18 cellular contexts compared by ENCODE assay signal in the genomic region with DNA sequence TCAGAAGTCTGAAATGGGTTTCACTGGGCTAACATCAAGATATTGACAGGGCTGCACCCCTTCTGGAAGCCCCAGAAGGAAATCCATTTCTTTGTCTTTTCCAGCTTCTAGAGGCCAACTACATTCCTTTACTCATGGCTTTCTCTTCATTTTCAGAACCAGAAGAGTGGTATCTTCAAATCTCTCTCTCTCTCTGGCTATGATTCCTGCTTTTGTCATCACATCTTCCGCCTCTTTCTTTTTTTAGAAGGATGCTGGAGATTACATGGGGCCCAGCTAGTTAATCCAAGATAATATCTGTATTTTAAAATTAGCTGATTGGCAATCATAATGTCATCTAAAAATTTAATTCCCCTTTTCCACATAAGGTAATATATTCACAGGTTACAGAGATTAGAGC. TPM values are rescaled to one million over a fixed set of nuclear protein-coding genes. Genes with fewer than 3 reads are reported as not detected.
DNase-seq lines count a peak whose midpoint lies in the region; ATAC-seq and TF ChIP-seq lines count a peak whose summit lies in the region.
"Had no signal": no experiment of that assay in that cellular context is flagged by ENCODE, and none has a peak within 500 bp of the region (broad histone marks: within the 10 kb centered on the region; RNA-seq: fewer than 3 reads in every experiment).

No MANE protein-coding gene starts in this region.

- 40 to 64% methylated on average over 1 of the region's 1 CpG for WGBS in GM23248 (ENCODE audit: low coverage in 1 of 2, low lambda C conversion rate in 2 of 2, missing lambda C conversion rate in 2 of 2), 2 experiments
- 59% methylated on average over 1 of the region's 1 CpG for WGBS in smooth muscle cell (ENCODE audit: low lambda C conversion rate)

- H3K4me1 Mint-ChIP-seq in mesothelial cell of epicardium, result peaks cover 66% of the 10 kb centered on the region
- H3K4me1 Mint-ChIP-seq: B cell; CD4-positive, CD25-positive, alpha-beta regulatory T cell had no signal

- H3K79me2 ChIP-seq in GM23248 (ENCODE audit: insufficient read depth), result peaks cover 100% of the 10 kb centered on the region
- peaks cover 100% of the 10 kb centered on the region for H3K79me2 ChIP-seq in smooth muscle cell (ENCODE audit: low read depth)

- H3K9ac ChIP-seq in GM23248, result no peak overlapping the region
- H3K9ac ChIP-seq in smooth muscle cell (ENCODE audit: low read depth), result no peak overlapping the region
- H3K9ac ChIP-seq: BLaER1 had no signal

- H3K4me3 Mint-ChIP-seq in mesothelial cell of epicardium, result no peak overlapping the region
- H3K4me3 Mint-ChIP-seq: B cell; CD4-positive, CD25-positive, alpha-beta regulatory T cell; CD8-positive, alpha-beta T cell had no signal

- H3K4me2 ChIP-seq in GM23248 (ENCODE audit: unreplicated experiment) (peak overlapping the region; percentile 18), smooth muscle cell (peak overlapping the region; percentile 47)
- H3K4me2 ChIP-seq: BLaER1 had no signal

- DNase-seq in GM23248 (peak; percentile 39), Panc1 (ENCODE audit: low read depth, low spot score) (no peak), mesothelial cell of epicardium (ENCODE audit: low spot score in 2 of 2, unreplicated experiment in 2 of 2) (no peak), smooth muscle cell (lab: John Stamatoyannopoulos, UW; ENCODE audit: unreplicated experiment) (no peak), Right ventricle myocardium superior (no peak)
- DNase-seq: Caco-2; CD4-positive, CD25-positive, alpha-beta regulatory T cell; CD8-positive, alpha-beta T cell; DMS 273 treated with DMSO at 0.1 percent for 48 hours; DMS79; GF-D8; H7; HCEC 1CT had no signal

- H3K36me3 Mint-ChIP-seq in mesothelial cell of epicardium, result peaks cover 5% of the 10 kb centered on the region
- H3K36me3 Mint-ChIP-seq: CD4-positive, CD25-positive, alpha-beta regulatory T cell; CD8-positive, alpha-beta T cell had no signal

- H3K27me3 Mint-ChIP-seq in mesothelial cell of epicardium (ENCODE audit: low read depth), result no peaks in the 10 kb centered on the region
- H3K27me3 Mint-ChIP-seq: B cell; CD4-positive, CD25-positive, alpha-beta regulatory T cell had no signal

- peak overlapping the region; percentile 88 for H3K27ac Mint-ChIP-seq in mesothelial cell of epicardium
- H3K27ac Mint-ChIP-seq: B cell; CD4-positive, CD25-positive, alpha-beta regulatory T cell; CD8-positive, alpha-beta T cell had no signal

- 0 out of 2 replicates have a peak overlapping the region, but pooled peaks have one; percentile 9 for H3K27ac ChIP-seq in GM23248
- H3K27ac ChIP-seq in Panc1 (ENCODE audit: low read length), result peak overlapping the region; percentile 74; the same call in 1 of the 2 replicates
- H3K27ac ChIP-seq in smooth muscle cell (ENCODE audit: low read depth), result peak overlapping the region; percentile 61
- H3K27ac ChIP-seq: BLaER1, C4-2B had no signal

- H3F3A ChIP-seq in GM23248 (ENCODE audit: insufficient read depth) (peaks cover 54% of the 10 kb centered on the region), smooth muscle cell (ENCODE audit: low read depth) (peaks cover 2% of the 10 kb centered on the region)

- ATAC-seq in Panc1 (no peak), Right ventricle myocardium superior (ENCODE audit: poor library complexity) (no peak), HG03342 (IDR thresholded peaks at IDR 0.05; ENCODE audit: unreplicated experiment) (no peak), esophagus mucosa (no peak)
- ATAC-seq: CD8-positive, alpha-beta T cell had no signal

- TF ChIP-seq CTCF in Panc1 (IDR thresholded peaks at IDR 0.05), result no peak
- TF ChIP-seq CTCF in mesothelial cell of epicardium (IDR thresholded peaks at IDR 0.05; ENCODE audit: unreplicated experiment), result no peak
- no peak for TF ChIP-seq CTCF in smooth muscle cell (IDR thresholded peaks at IDR 0.05; ENCODE audit: borderline replicate concordance, insufficient read depth, poor library complexity, severe bottlenecking)

- H3K36me3 ChIP-seq in GM23248 (ENCODE audit: low read depth), result no peaks in the 10 kb centered on the region
- H3K36me3 ChIP-seq in Panc1 (ENCODE audit: control insufficient read depth, insufficient read depth, low read length), result no peaks in the 10 kb centered on the region
- no peaks in the 10 kb centered on the region for H3K36me3 ChIP-seq in smooth muscle cell (ENCODE audit: low read depth)
- H3K36me3 ChIP-seq: BLaER1 had no signal

- no peaks in the 10 kb centered on the region for H3K9me3 Mint-ChIP-seq in mesothelial cell of epicardium
- H3K9me3 Mint-ChIP-seq: CD8-positive, alpha-beta T cell had no signal

- H3K27me3 ChIP-seq in GM23248 (replicated peaks; ENCODE audit: insufficient read depth) (no peaks in the 10 kb centered on the region), Panc1 (ENCODE audit: control insufficient read depth, insufficient read depth, low read length) (no peaks in the 10 kb centered on the region), smooth muscle cell (ENCODE audit: low read depth) (no peaks in the 10 kb centered on the region)
- H3K27me3 ChIP-seq: BLaER1 had no signal

- no peaks in the 10 kb centered on the region for H3K9me2 ChIP-seq in GM23248 (ENCODE audit: insufficient read depth)

- H4K20me1 ChIP-seq in GM23248 (ENCODE audit: insufficient read depth) (no peaks in the 10 kb centered on the region), smooth muscle cell (ENCODE audit: low read depth) (peaks cover 95% of the 10 kb centered on the region)
- H4K20me1 ChIP-seq: BLaER1 had no signal

- no peak overlapping the region for H3K4me3 ChIP-seq in GM23248
- no peak overlapping the region for H3K4me3 ChIP-seq in Panc1 (ENCODE audit: low read depth in 2 of 2, low read length in 2 of 2)
- no peak overlapping the region for H3K4me3 ChIP-seq in smooth muscle cell
- H3K4me3 ChIP-seq: BLaER1 had no signal

- intact Hi-C loops in Panc1 (cut with micrococcal nuclease; ENCODE audit: unreplicated experiment), result no loop called here
- intact Hi-C loops in Right ventricle myocardium superior (cut with DNase I), result no loop called here

- H3K4me1 ChIP-seq in GM23248 (ENCODE audit: insufficient read depth) (peaks cover 77% of the 10 kb centered on the region), Panc1 (ENCODE audit: control insufficient read depth, insufficient read depth, low read length) (peaks cover 56% of the 10 kb centered on the region), smooth muscle cell (ENCODE audit: low read depth) (peaks cover 11% of the 10 kb centered on the region)
- H3K4me1 ChIP-seq: BLaER1 had no signal

- POLR2A ChIA-PET in Panc1 (lab: Charles Lee), result no interaction called here

- in situ Hi-C loops in GM23248 (cut with MboI), result no loop called here
- in situ Hi-C loops in Panc1 (cut with HindIII; ENCODE audit: low pct_unique_long_range_greater_than_20kb, low sequenced_read_pairs), result no loop called here

- no peak overlapping the region for H2AFZ ChIP-seq in GM23248
- H2AFZ ChIP-seq in smooth muscle cell (ENCODE audit: low read depth), result no peak overlapping the region

- no TSS peak for BruUV-seq in Panc1 (replicated peaks; lab: Mats Ljungman, UMichigan)

- CTCF ChIA-PET in Panc1 (lab: Charles Lee), result no interaction called here

- H3K9me3 ChIP-seq in GM23248 (ENCODE audit: low read depth) (no peaks in the 10 kb centered on the region), Panc1 (ENCODE audit: control insufficient read depth, insufficient read depth, low read depth, low read length) (no peaks in the 10 kb centered on the region), smooth muscle cell (replicated peaks; ENCODE audit: low read depth) (no peaks in the 10 kb centered on the region)
- H3K9me3 ChIP-seq: BLaER1, Caco-2 had no signal

RNA-seq across cellular contexts. Expression of a gene that starts 23.8 kb away (rescaled TPM):
- 962 and 974 TPM in 2 replicates for total RNA-seq in GM23248 (2014; rRNA removed; shearing (Covaris generic))
- 248 and 252 TPM in 2 replicates for polyA plus RNA-seq in GM23248 (2016; fragmentation: Nextera tagmentation; extraction: Ambion mirVana)
- total RNA-seq in Panc1 (2021; ENCODE audit: unreplicated experiment), result 144 TPM
- 91.2 TPM for polyA plus RNA-seq in Panc1 (2012; ENCODE audit: insufficient read length)
- total RNA-seq in mesothelial cell of epicardium, result 438 to 472 TPM (median 459 TPM) in 3 replicates
- total RNA-seq in smooth muscle cell, result 697 and 944 TPM in 2 replicates
- 295 and 364 TPM in 2 replicates for polyA plus RNA-seq in smooth muscle cell
- 6.8 TPM for total RNA-seq in Right ventricle myocardium superior
- 6.3 TPM for total RNA-seq in esophagus mucosa

Comparison
In these comparisons a context has a peak if more than half of its experiments do, and no peak if none do; other contexts are left out.
1. H3K27ac ChIP-seq: peak in every context shown above with its lines; median percentile 74 in Panc1; 61 in smooth muscle cell; 9 in GM23248.
2. RNA of a gene that starts 23.8 kb away (total RNA-seq): 962 to 974 TPM in GM23248, 697 to 944 TPM in smooth muscle cell, 438 to 472 TPM in mesothelial cell of epicardium and 144 TPM in Panc1 (single experiment); 6.8 TPM in Right ventricle myocardium superior (single experiment) and 6.3 TPM in esophagus mucosa (single experiment); every median in the first group is over 10 times any median in the second.